In the genomic region with DNA sequence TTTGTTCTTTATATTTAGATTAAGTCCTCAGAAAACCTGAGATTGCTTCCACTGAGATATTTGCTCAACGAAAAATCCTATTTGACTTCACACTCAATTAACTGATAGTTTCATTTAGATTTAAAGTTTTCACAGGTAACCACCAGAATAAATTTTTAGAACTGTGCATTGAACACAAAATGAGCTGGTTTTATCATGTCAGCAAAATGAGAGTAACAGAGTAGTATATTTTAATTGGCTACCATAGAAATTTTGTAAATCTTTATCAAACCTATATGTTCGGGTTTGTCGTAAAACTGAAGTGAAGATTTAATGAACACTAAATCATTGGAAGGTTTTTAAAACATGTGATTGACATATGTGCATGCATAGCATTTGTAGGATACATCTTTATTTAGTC, we compare ENCODE assay signal across 7 cellular contexts.
"Had no signal": no experiment of that assay in that cellular context is flagged by ENCODE, and none has a peak within 500 bp of the region (broad histone marks: within the 10 kb centered on the region; RNA-seq: fewer than 3 reads in every experiment).

No MANE protein-coding gene starts in this region.

- ATAC-seq: GM12878 had no signal

- H3K4me3 ChIP-seq: GM12878 had no signal

- DNase-seq: GDM1, GF-D8 had no signal

- FAIRE-seq: GM12878, GM12891, GM12892, GM18507, GM19239 had no signal
